Comparison of ENCODE assay signal across 8 cellular contexts in genomic region chr1:228141082-228141870, GRCh38. TPM values are rescaled to one million over a fixed set of nuclear protein-coding genes. Genes with fewer than 3 reads are reported as not detected.
DNase-seq lines count a peak whose midpoint lies in the region; ATAC-seq and TF ChIP-seq lines count a peak whose summit lies in the region.

No MANE protein-coding gene starts in this region.

- ATAC-seq in left lobe of liver (no peak), HG03135 (IDR thresholded peaks at IDR 0.05; ENCODE audit: unreplicated experiment) (no peak)

- CTCF ChIA-PET in GM10248 (lab: Yijun Ruan, JAX) (interaction anchor here (0.9 to 4.9 kb wide), 6 partner anchors 10 to 27 kb away, joined by 3 to 41 read pairs (median 7); partner anchors contain the start of gene IBA57), OCI-LY7 (lab: Charles Lee; ENCODE audit: unreplicated experiment) (interaction anchor here (0.9 kb wide), 1 partner anchor 23 kb away, joined by 3 read pairs; no protein-coding TSS in a partner anchor), mammary epithelial cell (lab: Charles Lee; ENCODE audit: low non-redundant PET) (no interaction called here)

- POLR2A ChIA-PET in GM10248 (lab: Yijun Ruan, JAX) (no interaction called here), OCI-LY7 (lab: Charles Lee) (interaction anchor here (0.8 to 1.2 kb wide), 2 partner anchors 16 to 25 kb away, joined by 3 to 5 read pairs; no protein-coding TSS in a partner anchor)

- in situ Hi-C loops in mammary epithelial cell (cut with MboI; ENCODE audit: low sequenced_read_pairs in 2 of 2): no loop called here

- DNase-seq in GM10248 (ENCODE audit: extremely low spot score) (peak; percentile 48), OCI-LY7 (ENCODE audit: low spot score) (peak; percentile 46), mammary epithelial cell (peak; percentile 42), left lobe of liver (ENCODE audit: low spot score) (peak; percentile 69), stromal cell of bone marrow (ENCODE audit: low read depth) (peak; percentile 55), epidermal melanocyte (ENCODE audit: insufficient read length, low spot score) (no peak), NCI-H526 (lab: John Stamatoyannopoulos, UW) (no peak)

- no peaks in the 10 kb centered on the region for H3K27me3 ChIP-seq in mammary epithelial cell (ENCODE audit: insufficient read depth, low read length)

- no TSS peak for BruUV-seq in OCI-LY7 (replicated peaks; lab: Mats Ljungman, UMichigan)
- BruUV-seq in mammary epithelial cell (replicated peaks; lab: Mats Ljungman, UMichigan): no TSS peak

- H3K36me3 ChIP-seq in OCI-LY7 (ENCODE audit: insufficient read depth, low read length) (peaks cover 31% of the 10 kb centered on the region), mammary epithelial cell (ENCODE audit: insufficient read depth, low read length) (no peaks in the 10 kb centered on the region)

- no peak overlapping the region for H2AFZ ChIP-seq in OCI-LY7 (ENCODE audit: low read length)
- peak overlapping the region; percentile 86 for H2AFZ ChIP-seq in mammary epithelial cell (ENCODE audit: low read depth, low read length)

- TF ChIP-seq CTCF in GM10248 (IDR thresholded peaks at IDR 0.05; ENCODE audit: control extremely low read depth, extremely low read depth, low read depth, missing control alignments) (no peak), OCI-LY7 (conservative IDR thresholded peaks at IDR 0.05; ENCODE audit: low read length) (no peak), mammary epithelial cell (conservative IDR thresholded peaks at IDR 0.05 in 1 of 2, IDR thresholded peaks at IDR 0.05 in 1 of 2; ENCODE audit: extremely low read depth in 1 of 2, insufficient read depth in 1 of 2, low read depth in 1 of 2, low read length in 2 of 2) (no peak)

- H3K9me2 ChIP-seq in OCI-LY7 (ENCODE audit: insufficient read depth, low read length): no peaks in the 10 kb centered on the region

- H3K4me2 ChIP-seq in OCI-LY7 (ENCODE audit: low read length): peak overlapping the region; percentile 99
- H3K4me2 ChIP-seq in mammary epithelial cell (ENCODE audit: insufficient read depth, low read depth, low read length): peak overlapping the region; percentile 96

- H3K4me1 ChIP-seq in OCI-LY7 (ENCODE audit: insufficient read depth, low read length, poor library complexity, severe bottlenecking) (peaks cover 69% of the 10 kb centered on the region), mammary epithelial cell (ENCODE audit: insufficient read depth, low read length) (peaks cover 30% of the 10 kb centered on the region)

- H3K9ac ChIP-seq in mammary epithelial cell (ENCODE audit: insufficient read depth, low read length): peak overlapping the region; percentile 89

- peak overlapping the region; percentile 51 for H3K27ac ChIP-seq in OCI-LY7 (ENCODE audit: low read depth, low read length, poor library complexity, severe bottlenecking)
- H3K27ac ChIP-seq in mammary epithelial cell (ENCODE audit: insufficient read depth, low read depth, low read length): peak overlapping the region; percentile 84

- WGBS in mammary epithelial cell (ENCODE audit: low coverage, missing lambda C conversion rate): 3% methylated on average over 23 of the region's 28 CpGs

- H4K20me1 ChIP-seq in OCI-LY7 (ENCODE audit: insufficient read depth, low read length): peaks cover 16% of the 10 kb centered on the region; the same call in 1 of the 2 replicates
- H4K20me1 ChIP-seq in mammary epithelial cell (ENCODE audit: insufficient read depth, low read length): peaks cover 5% of the 10 kb centered on the region

- dilution Hi-C loops in mammary epithelial cell (cut with HindIII; ENCODE audit: low sequenced_read_pairs): no loop called here

- H3K4me3 ChIP-seq in OCI-LY7 (ENCODE audit: low read depth, low read length, poor library complexity, severe bottlenecking) (peak overlapping the region; percentile 92), mammary epithelial cell (replicated peaks in 1 of 3; ENCODE audit: insufficient read depth in 1 of 3, low read depth in 2 of 3, low read length in 3 of 3) (peak overlapping the region; percentile 93 to 96 (median 96))

- peaks cover 47% of the 10 kb centered on the region for H3K79me2 ChIP-seq in OCI-LY7 (ENCODE audit: insufficient read depth, low read depth, low read length)
- peaks cover 61% of the 10 kb centered on the region for H3K79me2 ChIP-seq in mammary epithelial cell (ENCODE audit: insufficient read depth, low read length)

- intact Hi-C loops in OCI-LY7 (cut with micrococcal nuclease; ENCODE audit: unreplicated experiment) (no loop called here), mammary epithelial cell (cut with micrococcal nuclease) (loop anchor here (5.0 kb wide), 1 partner anchor 39 kb away; the partner anchor contains the start of gene C1orf35)

- no peaks in the 10 kb centered on the region for H3K9me3 ChIP-seq in OCI-LY7 (ENCODE audit: low read length)
- H3K9me3 ChIP-seq in mammary epithelial cell (replicated peaks; ENCODE audit: insufficient read depth, low read length): no peaks in the 10 kb centered on the region

RNA-seq across cellular contexts. Expression of gene GUK1, which starts 1.2 kb away (rescaled TPM):
- total RNA-seq in OCI-LY7 (2014; rRNA removed; shearing (Covaris generic)): 197 and 201 TPM in 2 replicates
- total RNA-seq in OCI-LY7 (2022) (131 and 154 TPM in 2 replicates), mammary epithelial cell (100 to 1,000 TPM; 229 to 242 TPM), left lobe of liver (128 TPM)
- polyA plus RNA-seq in mammary epithelial cell: 461 TPM
- polyA minus RNA-seq in mammary epithelial cell: 86.1 TPM

RNA-seq across cellular contexts. Expression of gene GJC2, which starts 8.5 kb away (rescaled TPM):
- 0.22 and 0.31 TPM in 2 replicates for total RNA-seq in OCI-LY7 (2014; rRNA removed; shearing (Covaris generic))
- 0.53 and 0.80 TPM in 2 replicates for total RNA-seq in OCI-LY7 (2022)
- total RNA-seq in mammary epithelial cell: under 1 TPM; 0.33 to 0.47 TPM
- polyA plus RNA-seq in mammary epithelial cell: 0.14 TPM
- not detected for polyA minus RNA-seq in mammary epithelial cell
- 0.50 TPM for total RNA-seq in left lobe of liver

RNA-seq across cellular contexts. Expression of gene IBA57, which starts 24.3 kb away (rescaled TPM):
- total RNA-seq in OCI-LY7 (2014; rRNA removed; shearing (Covaris generic)): 3.2 and 9.9 TPM in 2 replicates
- total RNA-seq in OCI-LY7 (2022) (9.1 and 10.8 TPM in 2 replicates), mammary epithelial cell (1 to 10 TPM; 7.0 to 8.0 TPM), left lobe of liver (9.8 TPM)
- 2.6 TPM for polyA plus RNA-seq in mammary epithelial cell
- 3.0 TPM for polyA minus RNA-seq in mammary epithelial cell

RNA-seq across cellular contexts. Expression of gene MRPL55, which starts 32.2 kb away (rescaled TPM):
- 92.8 and 99.5 TPM in 2 replicates for total RNA-seq in OCI-LY7 (2014; rRNA removed; shearing (Covaris generic))
- total RNA-seq in OCI-LY7 (2022) (46.3 and 50.0 TPM in 2 replicates), mammary epithelial cell (10 to 100 TPM; 37.7 to 42.3 TPM), left lobe of liver (38.0 TPM)
- 66.4 TPM for polyA plus RNA-seq in mammary epithelial cell
- polyA minus RNA-seq in mammary epithelial cell: 11.7 TPM

RNA-seq across cellular contexts. Expression of gene C1orf35, which starts 38.2 kb away (rescaled TPM):
- 33.3 and 33.4 TPM in 2 replicates for total RNA-seq in OCI-LY7 (2014; rRNA removed; shearing (Covaris generic))
- total RNA-seq in OCI-LY7 (2022): 30.7 and 32.2 TPM in 2 replicates
- 10 to 100 TPM in 1 of 2 donors, 1 to 10 TPM in 1; 5.7 to 19.6 TPM for total RNA-seq in mammary epithelial cell
- polyA plus RNA-seq in mammary epithelial cell: 14.5 TPM
- 9.7 TPM for polyA minus RNA-seq in mammary epithelial cell
- 6.9 TPM for total RNA-seq in left lobe of liver

Comparison
In these comparisons a context has a peak if more than half of its experiments do, and no peak if none do; other contexts are left out.
1. DNase-seq: peak in GM10248 (single experiment), OCI-LY7 (single experiment), mammary epithelial cell (single experiment), left lobe of liver (single experiment) and stromal cell of bone marrow (single experiment); none in epidermal melanocyte (single experiment) and NCI-H526 (0 of 2).